28 cellular contexts compared by ENCODE assay signal in the genomic region with DNA sequence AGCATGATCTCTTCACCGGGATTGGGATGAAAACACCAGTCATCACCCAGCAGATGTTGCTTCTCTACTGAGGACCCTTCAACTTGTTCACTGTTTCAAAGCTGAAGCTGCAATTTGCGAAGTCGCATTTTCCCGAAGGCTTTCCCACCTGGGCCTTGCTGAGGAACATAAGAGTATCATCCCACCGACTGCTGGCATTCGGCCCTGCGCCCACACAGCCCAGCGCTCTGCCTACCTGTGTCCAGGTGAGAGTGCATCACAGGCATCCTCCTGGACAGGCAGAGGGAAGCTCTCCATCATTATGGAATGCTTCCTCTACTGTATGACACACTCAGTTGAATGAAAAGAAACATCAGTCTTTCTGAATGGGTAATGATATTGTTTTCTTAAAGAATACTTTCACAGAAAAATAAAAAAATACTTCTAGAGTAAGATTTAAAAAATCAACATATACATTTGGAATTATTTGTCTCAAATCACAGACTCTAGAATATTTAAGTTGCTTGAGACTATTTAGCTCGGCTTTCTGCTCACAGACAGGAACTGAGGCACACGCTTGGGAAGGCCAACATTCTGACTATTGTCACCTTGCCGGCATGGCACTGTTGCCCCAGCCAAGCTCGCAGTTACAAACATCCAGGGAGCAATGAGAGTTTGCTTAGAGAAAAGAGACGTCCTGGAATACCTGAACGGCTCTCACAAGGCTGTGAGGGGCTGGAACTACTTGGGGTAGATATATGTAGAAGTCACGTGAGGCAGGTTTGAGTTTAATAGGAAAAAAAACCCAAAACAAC. TPM values are rescaled to one million over a fixed set of nuclear protein-coding genes. Genes with fewer than 3 reads are reported as not detected.
"Had no signal": no experiment of that assay in that cellular context is flagged by ENCODE, and none has a peak within 500 bp of the region (broad histone marks: within the 10 kb centered on the region; RNA-seq: fewer than 3 reads in every experiment).

No MANE protein-coding gene starts in this region.

- H3K4me1 ChIP-seq: ascending aorta, breast epithelium, heart left ventricle had no signal

- H3K36me3 ChIP-seq: ascending aorta, breast epithelium, heart left ventricle had no signal

- DNase-seq: activated CD4-positive, alpha-beta memory T cell treated with anti-CD3 and anti-CD28 coated beads, Interleukin-2, amount 10 ng/mL, durations not matched to agents 7 days and 5 days; activated CD4-positive, alpha-beta T cell treated with anti-CD3 and anti-CD28 coated beads for 1 hour; activated CD4-positive, alpha-beta T cell treated with anti-CD3 and anti-CD28 coated beads for 4 hours; activated CD4-positive, alpha-beta T cell treated with anti-CD3 and anti-CD28 coated beads, Interleukin-2, amount 10 ng/mL, durations not matched to agents 7 days and 5 days; activated CD4-positive, alpha-beta T cell treated with anti-CD3 and anti-CD28 coated beads, Interleukin-2, amount 50 U/mL, for 4 hours; activated CD8-positive, alpha-beta memory T cell treated with anti-CD3 and anti-CD28 coated beads, Interleukin-2, amount 50 U/mL, for 48 hours; activated gamma-delta T cell; activated naive CD4-positive, alpha-beta T cell; activated naive CD4-positive, alpha-beta T cell treated with anti-CD3 and anti-CD28 coated beads, Interleukin-2, amount 10 ng/mL, durations not matched to agents 7 days and 5 days; activated naive CD8-positive, alpha-beta T cell treated with anti-CD3 and anti-CD28 coated beads, Interleukin-2, amount 10 ng/mL, durations not matched to agents 7 days and 5 days; activated T-cell treated with anti-CD3 and anti-CD28 coated beads for 4 hours; activated T-cell treated with anti-CD3 and anti-CD28 coated beads, Interleukin-2, amount 50 U/mL, for 24 hours; activated T-cell treated with anti-CD3 and anti-CD28 coated beads, Interleukin-2, amount 50 U/mL, for 72 hours; dorsolateral prefrontal cortex; effector memory CD4-positive, alpha-beta T cell; endodermal cell; foreskin fibroblast; heart left ventricle; T-helper 2 cell had no signal

- ATAC-seq: activated naive CD4-positive, alpha-beta T cell treated with anti-CD3 and anti-CD28 coated beads, Interleukin-2, amount 50 U/mL, for 72 hours; activated T-cell treated with anti-CD3 and anti-CD28 coated beads, Interleukin-2, amount 50 U/mL, for 72 hours; esophagus mucosa; heart left ventricle had no signal

- H3K4me3 ChIP-seq: ascending aorta, breast epithelium, coronary artery, dorsolateral prefrontal cortex, heart left ventricle had no signal

- H3K27ac Mint-ChIP-seq: activated CD4-positive, alpha-beta memory T cell treated with anti-CD3 and anti-CD28 coated beads, Interleukin-2, amount 10 ng/mL, durations not matched to agents 7 days and 5 days; activated CD4-positive, alpha-beta T cell treated with anti-CD3 and anti-CD28 coated beads, Interleukin-2, amount 10 ng/mL, durations not matched to agents 7 days and 5 days; activated naive CD4-positive, alpha-beta T cell treated with anti-CD3 and anti-CD28 coated beads, Interleukin-2, amount 10 ng/mL, durations not matched to agents 7 days and 5 days; activated naive CD8-positive, alpha-beta T cell treated with anti-CD3 and anti-CD28 coated beads, Interleukin-2, amount 10 ng/mL, durations not matched to agents 7 days and 5 days; activated T-cell treated with anti-CD3 and anti-CD28 coated beads, Interleukin-2, amount 50 U/mL, for 24 hours; activated T-cell treated with anti-CD3 and anti-CD28 coated beads, Interleukin-2, amount 50 U/mL, for 72 hours; dendritic cell treated with granulocyte-macrophage colony-stimulating factor and Interleukin-4, amounts not matched to agents 40 ng/mL and 50 ng/mL, for 4 days; endodermal cell had no signal

- H3K9me3 ChIP-seq: ascending aorta, breast epithelium, heart left ventricle had no signal

- H3K27me3 ChIP-seq: ascending aorta, breast epithelium, dorsolateral prefrontal cortex, heart left ventricle had no signal

- H3K9me3 Mint-ChIP-seq: activated CD4-positive, alpha-beta memory T cell treated with anti-CD3 and anti-CD28 coated beads, Interleukin-2, amount 10 ng/mL, durations not matched to agents 7 days and 5 days; activated CD4-positive, alpha-beta T cell treated with anti-CD3 and anti-CD28 coated beads, Interleukin-2, amount 10 ng/mL, durations not matched to agents 7 days and 5 days; activated naive CD4-positive, alpha-beta T cell treated with anti-CD3 and anti-CD28 coated beads, Interleukin-2, amount 10 ng/mL, durations not matched to agents 7 days and 5 days; activated naive CD4-positive, alpha-beta T cell treated with anti-CD3 and anti-CD28 coated beads, Interleukin-2, amount 50 U/mL, for 72 hours; activated naive CD8-positive, alpha-beta T cell treated with anti-CD3 and anti-CD28 coated beads, Interleukin-2, amount 10 ng/mL, durations not matched to agents 7 days and 5 days; activated T-cell treated with anti-CD3 and anti-CD28 coated beads, Interleukin-2, amount 50 U/mL, for 24 hours; activated T-cell treated with anti-CD3 and anti-CD28 coated beads, Interleukin-2, amount 50 U/mL, for 72 hours; central memory CD8-positive, alpha-beta T cell; dendritic cell treated with granulocyte-macrophage colony-stimulating factor and Interleukin-4, amounts not matched to agents 40 ng/mL and 50 ng/mL, for 4 days; endodermal cell had no signal

- H3K27me3 Mint-ChIP-seq: activated CD4-positive, alpha-beta memory T cell treated with anti-CD3 and anti-CD28 coated beads, Interleukin-2, amount 10 ng/mL, durations not matched to agents 7 days and 5 days; activated CD4-positive, alpha-beta T cell treated with anti-CD3 and anti-CD28 coated beads, Interleukin-2, amount 10 ng/mL, durations not matched to agents 7 days and 5 days; activated naive CD4-positive, alpha-beta T cell treated with anti-CD3 and anti-CD28 coated beads, Interleukin-2, amount 10 ng/mL, durations not matched to agents 7 days and 5 days; activated naive CD8-positive, alpha-beta T cell treated with anti-CD3 and anti-CD28 coated beads, Interleukin-2, amount 10 ng/mL, durations not matched to agents 7 days and 5 days; activated T-cell treated with anti-CD3 and anti-CD28 coated beads, Interleukin-2, amount 50 U/mL, for 24 hours; central memory CD8-positive, alpha-beta T cell had no signal

- H3K36me3 Mint-ChIP-seq: activated naive CD4-positive, alpha-beta T cell treated with anti-CD3 and anti-CD28 coated beads, Interleukin-2, amount 10 ng/mL, durations not matched to agents 7 days and 5 days; activated naive CD4-positive, alpha-beta T cell treated with anti-CD3 and anti-CD28 coated beads, Interleukin-2, amount 50 U/mL, for 72 hours; activated naive CD8-positive, alpha-beta T cell treated with anti-CD3 and anti-CD28 coated beads, Interleukin-2, amount 10 ng/mL, durations not matched to agents 7 days and 5 days; brain had no signal

- H3K27ac ChIP-seq: ascending aorta, breast epithelium, coronary artery, dorsolateral prefrontal cortex, heart left ventricle had no signal

- H3K4me1 Mint-ChIP-seq: activated CD4-positive, alpha-beta memory T cell treated with anti-CD3 and anti-CD28 coated beads, Interleukin-2, amount 10 ng/mL, durations not matched to agents 7 days and 5 days; activated CD4-positive, alpha-beta T cell treated with anti-CD3 and anti-CD28 coated beads, Interleukin-2, amount 10 ng/mL, durations not matched to agents 7 days and 5 days; activated naive CD4-positive, alpha-beta T cell treated with anti-CD3 and anti-CD28 coated beads, Interleukin-2, amount 10 ng/mL, durations not matched to agents 7 days and 5 days; endodermal cell had no signal

- H3K4me3 Mint-ChIP-seq: activated CD4-positive, alpha-beta memory T cell treated with anti-CD3 and anti-CD28 coated beads, Interleukin-2, amount 10 ng/mL, durations not matched to agents 7 days and 5 days; activated CD4-positive, alpha-beta T cell treated with anti-CD3 and anti-CD28 coated beads, Interleukin-2, amount 10 ng/mL, durations not matched to agents 7 days and 5 days; activated naive CD4-positive, alpha-beta T cell treated with anti-CD3 and anti-CD28 coated beads, Interleukin-2, amount 10 ng/mL, durations not matched to agents 7 days and 5 days; activated naive CD8-positive, alpha-beta T cell treated with anti-CD3 and anti-CD28 coated beads, Interleukin-2, amount 10 ng/mL, durations not matched to agents 7 days and 5 days; activated T-cell treated with anti-CD3 and anti-CD28 coated beads, Interleukin-2, amount 50 U/mL, for 24 hours; activated T-cell treated with anti-CD3 and anti-CD28 coated beads, Interleukin-2, amount 50 U/mL, for 72 hours; brain; central memory CD8-positive, alpha-beta T cell; dendritic cell treated with granulocyte-macrophage colony-stimulating factor and Interleukin-4, amounts not matched to agents 40 ng/mL and 50 ng/mL, for 4 days; endodermal cell had no signal

RNA-seq across cellular contexts. Expression of a gene that starts 48.7 kb away (rescaled TPM):
- total RNA-seq: activated CD4-positive, alpha-beta T cell treated with anti-CD3 and anti-CD28 coated beads, Interleukin-2, amount 10 ng/mL, durations not matched to agents 7 days and 5 days; activated naive CD8-positive, alpha-beta T cell treated with anti-CD3 and anti-CD28 coated beads, Interleukin-2, amount 10 ng/mL, durations not matched to agents 7 days and 5 days; T-helper 1 cell treated with Interleukin-12 subunit alpha and Interleukin-12 subunit beta and Interleukin-4 antibody, amounts not matched to agents 30 ng/mL and 1 ng/mL, for 36 hours had no signal
